ENCODE assay signal across 23 cellular contexts in the genomic region with DNA sequence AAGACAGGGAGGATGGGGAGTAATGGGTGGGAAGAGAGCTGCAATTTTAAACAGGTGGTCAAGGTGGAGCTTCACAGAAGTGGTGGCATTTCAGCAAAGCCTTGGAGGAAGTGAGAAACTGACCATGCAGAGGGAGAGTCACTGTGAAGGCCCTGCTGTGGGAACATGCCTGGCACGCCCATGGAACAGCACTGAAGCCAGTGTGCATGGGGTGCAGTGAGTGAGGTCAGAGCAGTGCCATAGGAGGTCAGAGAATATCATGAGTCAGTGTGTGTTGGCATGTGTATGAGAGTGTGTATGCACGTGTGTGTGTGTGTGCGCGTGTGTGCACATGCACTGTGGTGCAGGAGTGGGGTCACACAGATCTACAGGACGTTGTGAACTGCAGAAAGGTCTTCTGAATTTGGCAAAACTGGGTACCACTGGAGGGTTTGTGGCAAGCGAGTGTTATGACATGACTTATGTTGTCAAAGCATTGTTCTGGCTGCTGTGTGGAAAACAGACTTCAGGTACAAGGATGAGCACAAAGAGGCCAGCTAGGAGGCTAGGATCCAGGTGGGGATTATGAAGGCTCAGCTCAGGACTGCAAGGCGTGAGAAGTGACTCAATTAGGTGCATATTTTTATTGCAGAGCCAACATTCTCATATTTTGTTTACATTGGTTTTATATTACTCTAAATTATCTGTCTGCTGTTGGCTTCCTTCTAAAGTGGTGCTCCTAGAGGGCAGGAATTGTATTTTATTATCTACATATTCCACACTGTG. TPM values are rescaled to one million over a fixed set of nuclear protein-coding genes. Genes with fewer than 3 reads are reported as not detected.
DNase-seq lines count a peak whose midpoint lies in the region; ATAC-seq and TF ChIP-seq lines count a peak whose summit lies in the region.
"Had no signal": no experiment of that assay in that cellular context is flagged by ENCODE, and none has a peak within 500 bp of the region (broad histone marks: within the 10 kb centered on the region; RNA-seq: fewer than 3 reads in every experiment).

No MANE protein-coding gene starts in this region.

- H3K4me3 Mint-ChIP-seq in natural killer cell treated with Interleukin-12 subunit alpha and Interleukin-12 subunit beta and Interleukin-15 and Interleukin-18, amount 100 ng/mL, for 72 hours: no peak overlapping the region
- H3K4me3 Mint-ChIP-seq in natural killer cell: no peak overlapping the region
- H3K4me3 Mint-ChIP-seq: activated naive CD4-positive, alpha-beta T cell treated with anti-CD3 and anti-CD28 coated beads for 36 hours; CD14-positive monocyte; mesothelial cell of epicardium; nephron progenitor cell had no signal

- no peaks in the 10 kb centered on the region for H3K9me3 ChIP-seq in WERI-Rb-1 (ENCODE audit: severe bottlenecking)
- H3K9me3 ChIP-seq: SK-N-SH had no signal

- H3K27ac ChIP-seq in RWPE1 (no peak overlapping the region), WERI-Rb-1 (no peak overlapping the region)

- intact Hi-C loops in natural killer cell (cut with micrococcal nuclease): no loop called here

- no peaks in the 10 kb centered on the region for H3K27me3 ChIP-seq in WERI-Rb-1 (ENCODE audit: insufficient read depth, low read depth, severe bottlenecking)

- no peaks in the 10 kb centered on the region for H3K27me3 Mint-ChIP-seq in natural killer cell treated with Interleukin-12 subunit alpha and Interleukin-12 subunit beta and Interleukin-15 and Interleukin-18, amount 100 ng/mL, for 72 hours
- no peaks in the 10 kb centered on the region for H3K27me3 Mint-ChIP-seq in natural killer cell (ENCODE audit: low read depth in 2 of 2)

- POLR2A ChIA-PET in RWPE1 (lab: Yijun Ruan, JAX; ENCODE audit: low non-redundant PET): no interaction called here

- no peak overlapping the region for H3K27ac Mint-ChIP-seq in natural killer cell treated with Interleukin-12 subunit alpha and Interleukin-12 subunit beta and Interleukin-15 and Interleukin-18, amount 100 ng/mL, for 72 hours
- no peak overlapping the region for H3K27ac Mint-ChIP-seq in natural killer cell
- H3K27ac Mint-ChIP-seq: activated naive CD4-positive, alpha-beta T cell treated with anti-CD3 and anti-CD28 coated beads for 36 hours; nephron progenitor cell had no signal

- no peak overlapping the region for H3K4me3 ChIP-seq in WERI-Rb-1 (ENCODE audit: low read depth, low read length)

- no peaks in the 10 kb centered on the region for H3K9me3 Mint-ChIP-seq in natural killer cell treated with Interleukin-12 subunit alpha and Interleukin-12 subunit beta and Interleukin-15 and Interleukin-18, amount 100 ng/mL, for 72 hours
- H3K9me3 Mint-ChIP-seq in natural killer cell: no peaks in the 10 kb centered on the region
- H3K9me3 Mint-ChIP-seq: activated naive CD4-positive, alpha-beta T cell treated with anti-CD3 and anti-CD28 coated beads for 36 hours; CD14-positive monocyte; mesothelial cell of epicardium; nephron progenitor cell had no signal

- CTCF ChIA-PET in RWPE1 (lab: Yijun Ruan, JAX): interaction anchor here (0.5 kb wide), 1 partner anchor 22 kb away, joined by 4 read pairs; no protein-coding TSS in a partner anchor

- H3K36me3 ChIP-seq in WERI-Rb-1: peaks cover 25% of the 10 kb centered on the region

- peaks cover 6% of the 10 kb centered on the region for H3K36me3 Mint-ChIP-seq in natural killer cell treated with Interleukin-12 subunit alpha and Interleukin-12 subunit beta and Interleukin-15 and Interleukin-18, amount 100 ng/mL, for 72 hours
- peaks cover 7% of the 10 kb centered on the region for H3K36me3 Mint-ChIP-seq in natural killer cell
- H3K36me3 Mint-ChIP-seq: CD14-positive monocyte had no signal

- peak; percentile 43 to 45 for ATAC-seq in natural killer cell treated with Interleukin-12 subunit alpha and Interleukin-12 subunit beta and Interleukin-15 and Interleukin-18, amount 100 ng/mL, for 72 hours
- ATAC-seq in natural killer cell (no peak), HG03139 (IDR thresholded peaks at IDR 0.05; ENCODE audit: unreplicated experiment) (no peak)
- ATAC-seq: left lobe of liver had no signal

- DNase-seq in natural killer cell treated with Interleukin-12 subunit alpha and Interleukin-12 subunit beta and Interleukin-15 and Interleukin-18, amount 100 ng/mL, for 72 hours (ENCODE audit: low spot score): no peak
- DNase-seq in natural killer cell (no peak), NCI-H2029 treated with DMSO at 0.1 percent for 48 hours (lab: John Stamatoyannopoulos, UW) (peak; percentile 14), fibroblast of gingiva (ENCODE audit: low read depth) (peak; percentile 4), RWPE1 (ENCODE audit: low spot score) (no peak), WERI-Rb-1 (no peak)
- no peak for DNase-seq in activated CD4-positive, alpha-beta T cell treated with anti-CD3 and anti-CD28 coated beads for 48 hours
- DNase-seq: activated naive CD4-positive, alpha-beta T cell treated with anti-CD3 and anti-CD28 coated beads for 36 hours; activated T-cell treated with anti-CD3 and anti-CD28 coated beads, Interleukin-2, amount 50 U/mL, for 48 hours; cerebellar nuclear complex; effector CD4-positive, alpha-beta T cell; GDM1; head of caudate nucleus; NCI-H1417 treated with DMSO at 0.1 percent for 48 hours; nephron progenitor cell; posterior cingulate gyrus; SK-N-SH; stimulated activated CD4-positive, alpha-beta T cell treated with anti-CD3 and anti-CD28 coated beads, Interleukin-1b, Interleukin-23, amount 100 ng/mL, for 48 hours; stimulated activated naive CD4-positive, alpha-beta T cell had no signal

- TF ChIP-seq CTCF in natural killer cell (IDR thresholded peaks at IDR 0.05) (no peak), RWPE1 (conservative IDR thresholded peaks at IDR 0.05; ENCODE audit: low read depth) (no peak), WERI-Rb-1 (IDR thresholded peaks at IDR 0.05; ENCODE audit: low read depth, low read length) (no peak)

- peaks cover 27% of the 10 kb centered on the region in 2 donors for H3K4me1 Mint-ChIP-seq in natural killer cell treated with Interleukin-12 subunit alpha and Interleukin-12 subunit beta and Interleukin-15 and Interleukin-18, amount 100 ng/mL, for 72 hours (ENCODE audit: low read depth in 2 of 2)
- peaks cover 33 to 49% of the 10 kb centered on the region in 2 donors for H3K4me1 Mint-ChIP-seq in natural killer cell

RNA-seq across cellular contexts. Expression of a gene that starts 34.0 kb away (rescaled TPM):
- total RNA-seq in natural killer cell treated with Interleukin-12 subunit alpha and Interleukin-12 subunit beta and Interleukin-15 and Interleukin-18, amount 100 ng/mL, for 72 hours: 10 to 100 TPM; 11.8 to 40.5 TPM
- 10 to 100 TPM; 25.8 to 35.5 (median 32.9) TPM for total RNA-seq in natural killer cell

Comparison
In these comparisons a context has a peak if more than half of its experiments do, and no peak if none do; other contexts are left out.
1. ATAC-seq: peak in natural killer cell treated with Interleukin-12 subunit alpha and Interleukin-12 subunit beta and Interleukin-15 and Interleukin-18, amount 100 ng/mL, for 72 hours (2 of 2); none in natural killer cell (0 of 3) and HG03139 (single experiment).
2. DNase-seq: peak in NCI-H2029 treated with DMSO at 0.1 percent for 48 hours (single experiment) and fibroblast of gingiva (single experiment); none in natural killer cell treated with Interleukin-12 subunit alpha and Interleukin-12 subunit beta and Interleukin-15 and Interleukin-18, amount 100 ng/mL, for 72 hours (single experiment), natural killer cell (single experiment), RWPE1 (single experiment), WERI-Rb-1 (single experiment) and activated CD4-positive, alpha-beta T cell treated with anti-CD3 and anti-CD28 coated beads for 48 hours (single experiment).